Comparison of ENCODE assay signal across 1 cellular context in the genomic region with DNA sequence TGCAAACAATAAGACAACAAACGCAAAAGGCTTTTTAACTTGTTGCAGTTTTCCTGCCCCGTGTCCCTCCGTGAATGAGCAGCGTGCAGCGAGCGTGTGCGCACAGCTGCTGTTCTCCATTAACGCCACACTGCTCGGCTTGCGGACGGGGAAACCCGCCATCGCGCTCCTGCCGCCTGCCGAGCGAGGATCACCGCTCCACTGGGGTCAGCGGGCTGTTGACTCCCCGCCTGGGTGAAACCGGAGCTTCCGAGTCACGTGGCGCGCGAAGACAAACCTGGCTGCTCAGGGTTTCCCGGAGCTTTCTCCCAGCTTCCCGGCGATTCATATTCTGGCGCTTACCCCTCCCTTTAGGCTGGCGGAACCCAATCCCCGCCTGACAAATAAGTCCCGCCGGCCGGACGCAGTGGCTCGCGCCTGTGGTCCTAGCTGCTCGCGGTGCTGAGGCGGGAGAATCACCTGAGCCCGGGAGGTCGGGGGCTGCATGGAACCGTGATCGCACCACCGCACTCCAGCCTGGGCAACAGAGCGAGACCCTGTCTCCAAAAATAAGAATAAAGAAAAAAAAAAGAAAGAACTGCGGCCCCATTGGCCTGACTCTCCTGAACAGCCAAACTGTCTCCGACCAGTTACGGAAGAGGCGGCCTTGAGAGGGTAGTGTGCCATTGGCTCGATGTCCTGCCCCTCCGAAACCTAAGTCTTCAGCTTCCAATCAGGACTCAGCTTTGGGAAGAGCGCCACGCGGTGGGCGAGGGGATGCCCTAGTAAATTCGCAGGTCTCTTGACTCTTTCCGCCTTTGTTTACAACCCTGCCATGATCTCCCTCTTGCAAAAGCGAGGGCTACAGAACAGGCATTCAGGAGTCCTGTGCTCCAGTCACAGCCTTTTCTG.
A peak's percentile ranks its signal among the peaks of the same experiment; 100 is the strongest.
TF ChIP-seq lines count a peak whose summit lies in the region.

Gene CREB3L4 (plus strand): TSS at position 794 of the 891 bp plus-strand sequence. CDS start 624 bp downstream, outside the sequence.

TF ChIP-seq in HepG2, 621 proteins besides CTCF, POLR2A, EP300 and RAD21 (continued from another document and continues in another):
- TF ChIP-seq ZNF251 (CRISPR knock-in tag; IDR thresholded peaks at IDR 0.05) (0 out of 2 replicates have a peak, but pooled peaks have one; percentile 42), ZNF775 (CRISPR knock-in tag; IDR thresholded peaks at IDR 0.05; ENCODE audit: borderline replicate concordance) (no peak), ZNF333 (CRISPR knock-in tag; IDR thresholded peaks at IDR 0.05; ENCODE audit: borderline replicate concordance) (0 out of 2 replicates have a peak, but pooled peaks have one; percentile 13), FOXA1 (IDR thresholded peaks at IDR 0.05) (no peak), FOXA1 (CRISPR knock-in tag; IDR thresholded peaks at IDR 0.05) (peak; percentile 86), ZFX (CRISPR knock-in tag; IDR thresholded peaks at IDR 0.05; ENCODE audit: low read depth) (peak; percentile 79), YEATS2 (CRISPR knock-in tag; IDR thresholded peaks at IDR 0.05; ENCODE audit: borderline replicate concordance) (peak; percentile 41; the same call in 1 of the 2 replicates), ZBTB40 (IDR thresholded peaks at IDR 0.05) (no peak), ZBTB40 (CRISPR knock-in tag; IDR thresholded peaks at IDR 0.05) (peak; percentile 83), ZFP1 (CRISPR knock-in tag; IDR thresholded peaks at IDR 0.05) (no peak; the same call in 1 of the 2 replicates), KDM5B (CRISPR knock-in tag; IDR thresholded peaks at IDR 0.05; ENCODE audit: borderline replicate concordance) (peak; percentile 86; the same call in 1 of the 2 replicates), PHF21A (CRISPR knock-in tag; IDR thresholded peaks at IDR 0.05) (peak; percentile 93), ZNF335 (CRISPR knock-in tag; IDR thresholded peaks at IDR 0.05) (peak; percentile 74; the same call in 1 of the 2 replicates), RBFOX2 (IDR thresholded peaks at IDR 0.05; ENCODE audit: low read depth, low read length) (peak; percentile 93), ZNF44 (CRISPR knock-in tag; IDR thresholded peaks at IDR 0.05) (no peak), SMAD1 (CRISPR knock-in tag; IDR thresholded peaks at IDR 0.05; ENCODE audit: borderline replicate concordance, low read depth) (peak; percentile 53; the same call in 1 of the 2 replicates), ZNF841 (CRISPR knock-in tag; IDR thresholded peaks at IDR 0.05; ENCODE audit: borderline replicate concordance) (0 out of 2 replicates have a peak, but pooled peaks have one; percentile 60), DPF2 (CRISPR knock-in tag; IDR thresholded peaks at IDR 0.05; ENCODE audit: borderline replicate concordance, low read depth) (no peak), LRRFIP1 (CRISPR knock-in tag; conservative IDR thresholded peaks at IDR 0.05) (no peak), REST (IDR thresholded peaks at IDR 0.05; ENCODE audit: borderline replicate concordance in 1 of 2, low read depth in 1 of 2, low read length in 2 of 2) (no peak; a peak in 1 of 4 replicates), NCOR1 (IDR thresholded peaks at IDR 0.05; ENCODE audit: borderline replicate concordance, low read length) (0 out of 2 replicates have a peak, but pooled peaks have one; percentile 9), TRIM22 (IDR thresholded peaks at IDR 0.05) (no peak)
- TF ChIP-seq, protein P1, sequence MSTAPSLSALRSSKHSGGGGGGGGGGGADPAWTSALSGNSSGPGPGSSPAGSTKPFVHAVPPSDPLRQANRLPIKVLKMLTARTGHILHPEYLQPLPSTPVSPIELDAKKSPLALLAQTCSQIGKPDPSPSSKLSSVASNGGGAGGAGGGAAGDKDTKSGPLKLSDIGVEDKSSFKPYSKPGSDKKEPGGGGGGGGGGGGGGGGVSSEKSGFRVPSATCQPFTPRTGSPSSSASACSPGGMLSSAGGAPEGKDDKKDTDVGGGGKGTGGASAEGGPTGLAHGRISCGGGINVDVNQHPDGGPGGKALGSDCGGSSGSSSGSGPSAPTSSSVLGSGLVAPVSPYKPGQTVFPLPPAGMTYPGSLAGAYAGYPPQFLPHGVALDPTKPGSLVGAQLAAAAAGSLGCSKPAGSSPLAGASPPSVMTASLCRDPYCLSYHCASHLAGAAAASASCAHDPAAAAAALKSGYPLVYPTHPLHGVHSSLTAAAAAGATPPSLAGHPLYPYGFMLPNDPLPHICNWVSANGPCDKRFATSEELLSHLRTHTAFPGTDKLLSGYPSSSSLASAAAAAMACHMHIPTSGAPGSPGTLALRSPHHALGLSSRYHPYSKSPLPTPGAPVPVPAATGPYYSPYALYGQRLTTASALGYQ (CRISPR knock-in tag; IDR thresholded peaks at IDR 0.05) = peak; percentile 74; the same call in 1 of the 2 replicates
- TF ChIP-seq, protein P2, sequence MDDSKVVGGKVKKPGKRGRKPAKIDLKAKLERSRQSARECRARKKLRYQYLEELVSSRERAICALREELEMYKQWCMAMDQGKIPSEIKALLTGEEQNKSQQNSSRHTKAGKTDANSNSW (CRISPR knock-in tag; IDR thresholded peaks at IDR 0.05; ENCODE audit: borderline replicate concordance) = peak; percentile 28; the same call in 1 of the 2 replicates
- TF ChIP-seq, protein P3, sequence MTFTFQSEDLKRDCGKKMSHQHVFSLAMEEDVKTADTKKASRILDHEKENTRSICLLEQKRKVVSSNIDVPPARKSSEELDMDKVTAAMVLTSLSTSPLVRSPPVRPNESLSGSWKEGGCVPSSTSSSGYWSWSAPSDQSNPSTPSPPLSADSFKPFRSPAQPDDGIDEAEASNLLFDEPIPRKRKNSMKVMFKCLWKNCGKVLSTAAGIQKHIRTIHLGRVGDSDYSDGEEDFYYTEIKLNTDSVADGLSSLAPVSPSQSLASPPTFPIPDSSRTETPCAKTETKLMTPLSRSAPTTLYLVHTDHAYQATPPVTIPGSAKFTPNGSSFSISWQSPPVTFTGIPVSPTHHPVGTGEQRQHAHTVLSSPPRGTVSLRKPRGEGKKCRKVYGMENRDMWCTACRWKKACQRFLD (CRISPR knock-in tag; IDR thresholded peaks at IDR 0.05; ENCODE audit: borderline replicate concordance) = no peak
- TF ChIP-seq, protein P4, sequence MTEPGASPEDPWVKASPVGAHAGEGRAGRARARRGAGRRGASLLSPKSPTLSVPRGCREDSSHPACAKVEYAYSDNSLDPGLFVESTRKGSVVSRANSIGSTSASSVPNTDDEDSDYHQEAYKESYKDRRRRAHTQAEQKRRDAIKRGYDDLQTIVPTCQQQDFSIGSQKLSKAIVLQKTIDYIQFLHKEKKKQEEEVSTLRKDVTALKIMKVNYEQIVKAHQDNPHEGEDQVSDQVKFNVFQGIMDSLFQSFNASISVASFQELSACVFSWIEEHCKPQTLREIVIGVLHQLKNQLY (CRISPR knock-in tag; IDR thresholded peaks at IDR 0.05) = 0 out of 2 replicates have a peak, but pooled peaks have one; percentile 29
